ENCODE assay signal across 1 cellular context in genomic region chr15:57403532-57403931, GRCh38.
TF ChIP-seq lines count a peak whose summit lies in the region.

No MANE protein-coding gene starts in this region.

TF ChIP-seq in SK-N-SH treated with all-trans-retinoic acid at 6 μM for 48 hours, 23 proteins besides CTCF, POLR2A, EP300 and RAD21 (continued from another document):
- no peak for TF ChIP-seq CSRNP3 (CRISPR knock-in tag; IDR thresholded peaks at IDR 0.05)
- TF ChIP-seq GLIS3 (CRISPR knock-in tag; IDR thresholded peaks at IDR 0.05), result no peak
- no peak for TF ChIP-seq ZNF70 (CRISPR knock-in tag; IDR thresholded peaks at IDR 0.05)
- TF ChIP-seq POU6F1 (CRISPR knock-in tag; IDR thresholded peaks at IDR 0.05; ENCODE audit: borderline replicate concordance, low read depth), result no peak
